Comparison of ENCODE assay signal across 1 cellular context in genomic region chr5:139982975-139983240, GRCh38.
TF ChIP-seq lines count a peak whose summit lies in the region.

No MANE protein-coding gene starts in this region.

TF ChIP-seq in SK-N-SH treated with all-trans-retinoic acid at 6 μM for 48 hours, 23 proteins besides CTCF, POLR2A, EP300 and RAD21 (continued from another document):
- no peak for TF ChIP-seq CSRNP3 (CRISPR knock-in tag; IDR thresholded peaks at IDR 0.05)
- no peak for TF ChIP-seq ARNTL (CRISPR knock-in tag; IDR thresholded peaks at IDR 0.05; ENCODE audit: borderline replicate concordance, low read depth)
- no peak for TF ChIP-seq ISL1 (CRISPR knock-in tag; IDR thresholded peaks at IDR 0.05)
